27 cellular contexts compared by ENCODE assay signal in the genomic region with DNA sequence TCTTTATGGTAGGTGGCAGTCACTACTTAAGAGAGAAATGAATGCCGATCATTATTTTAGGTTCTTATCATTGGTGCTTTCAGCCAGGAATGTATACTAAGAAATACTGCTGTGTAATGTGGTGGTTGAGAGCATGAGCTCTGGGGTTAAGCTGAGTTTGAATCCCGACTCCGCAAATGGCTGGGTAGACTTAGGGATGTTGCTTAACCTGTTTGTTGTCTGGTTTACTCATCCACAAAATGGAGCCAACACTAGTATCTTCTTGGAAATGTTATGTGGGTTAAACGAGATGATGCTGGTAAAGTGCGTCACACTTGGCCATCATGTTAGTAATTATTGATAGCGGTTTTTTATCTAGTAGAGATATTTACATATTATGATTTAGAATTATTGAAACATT.
DNase-seq lines count a peak whose midpoint lies in the region; ATAC-seq lines count a peak whose summit lies in the region.
"Had no signal": no experiment of that assay in that cellular context is flagged by ENCODE, and none has a peak within 500 bp of the region (broad histone marks: within the 10 kb centered on the region; RNA-seq: fewer than 3 reads in every experiment).

No MANE protein-coding gene starts in this region.

- DNase-seq in trophoblast cell (peak; percentile 88 to 93), left colon (no peak)
- DNase-seq: 8988T; ACHN; AML-193; BE2C; C1 segment of cervical spinal cord; Caco-2; Calu3; CD4-positive, alpha-beta memory T cell; CD4-positive, alpha-beta T cell; CD4-positive, CD25-positive, alpha-beta regulatory T cell; CD8-positive, alpha-beta memory T cell; CD8-positive, alpha-beta T cell; COR-L47; DMS 273 treated with DMSO at 0.1 percent for 48 hours; DMS153; DMS53; DMS79; DMS79 treated with DMSO at 0.1 percent for 48 hours; DND-41; EL had no signal

- H4K91ac ChIP-seq in trophoblast cell (ENCODE audit: low read depth, low read length), result no peak overlapping the region

- H2AK5ac ChIP-seq in trophoblast cell (ENCODE audit: low read length), result no peak overlapping the region

- H2AFZ ChIP-seq in trophoblast cell (ENCODE audit: insufficient read depth, low read length, poor library complexity), result no peak overlapping the region

- H2BK5ac ChIP-seq in trophoblast cell (ENCODE audit: low read depth, low read length, poor library complexity), result no peak overlapping the region

- no peak overlapping the region for H4K12ac ChIP-seq in trophoblast cell (ENCODE audit: low read depth, low read length)

- no peaks in the 10 kb centered on the region for H3K79me1 ChIP-seq in trophoblast cell (ENCODE audit: low read length)

- no peak overlapping the region for H4K8ac ChIP-seq in trophoblast cell (ENCODE audit: low read depth, low read length)

- H3K36me3 ChIP-seq in trophoblast cell (ENCODE audit: control insufficient read depth in 1 of 2, insufficient read depth in 2 of 2, low read length in 2 of 2), result no peaks in the 10 kb centered on the region
- H3K36me3 ChIP-seq: BE2C; BLaER1; BLaER1 treated with 17β-estradiol and CSF1 and Interleukin-3, amounts not matched to agents 10 nM and 100 nM had no signal

- no peaks in the 10 kb centered on the region for H3K79me2 ChIP-seq in trophoblast cell (ENCODE audit: control insufficient read depth, insufficient read depth, low read length, poor library complexity)

- H3K18ac ChIP-seq in trophoblast cell (ENCODE audit: low read length), result no peak overlapping the region

- ATAC-seq in left colon, result no peak
- ATAC-seq: A549; CD8-positive, alpha-beta T cell had no signal

- no peak overlapping the region for H3K4ac ChIP-seq in trophoblast cell (ENCODE audit: low read depth, low read length)

- H3K4me2 ChIP-seq in trophoblast cell (ENCODE audit: low read length), result no peak overlapping the region
- H3K4me2 ChIP-seq: A549; BLaER1; BLaER1 treated with 17β-estradiol and CSF1 and Interleukin-3, amounts not matched to agents 10 nM and 100 nM had no signal

- no peak overlapping the region for H2BK120ac ChIP-seq in trophoblast cell (ENCODE audit: insufficient read depth, low read length, poor library complexity)

- intact Hi-C loops in left colon (cut with DNase I, micrococcal nuclease), result no loop called here

- no peak overlapping the region for H3K14ac ChIP-seq in trophoblast cell (ENCODE audit: low read length)

- H3K9ac ChIP-seq in trophoblast cell (ENCODE audit: low read length), result no peak overlapping the region
- H3K9ac ChIP-seq: BLaER1; BLaER1 treated with 17β-estradiol and CSF1 and Interleukin-3, amounts not matched to agents 10 nM and 100 nM had no signal

- H3K27ac ChIP-seq in trophoblast cell (ENCODE audit: low read depth, low read length), result no peak overlapping the region
- H3K27ac ChIP-seq: 22Rv1; A549; BLaER1; BLaER1 treated with 17β-estradiol and CSF1 and Interleukin-3, amounts not matched to agents 10 nM and 100 nM; C4-2B had no signal

- H3K4me1 ChIP-seq in trophoblast cell (ENCODE audit: control insufficient read depth in 1 of 2, insufficient read depth in 2 of 2, low read length in 2 of 2), result no peaks in the 10 kb centered on the region
- H3K4me1 ChIP-seq: A549, BE2C, Caco-2 had no signal

- H3K4me3 ChIP-seq in trophoblast cell (ENCODE audit: low read depth, low read length), result no peak overlapping the region
- H3K4me3 ChIP-seq: A549; BLaER1; BLaER1 treated with 17β-estradiol and CSF1 and Interleukin-3, amounts not matched to agents 10 nM and 100 nM had no signal

- no peaks in the 10 kb centered on the region for H3K27me3 ChIP-seq in trophoblast cell (ENCODE audit: insufficient read depth, low read length)
- H3K27me3 ChIP-seq: BLaER1 had no signal

- WGBS in trophoblast cell (ENCODE audit: extremely low coverage, insufficient coverage, insufficient read length), result no CpG with 5 or more reads among the region's 6 CpGs

- H3K9me3 ChIP-seq in trophoblast cell (ENCODE audit: insufficient read depth, low read depth, low read length), result no peaks in the 10 kb centered on the region
- H3K9me3 ChIP-seq: A549; BE2C; BLaER1; BLaER1 treated with 17β-estradiol and CSF1 and Interleukin-3, amounts not matched to agents 10 nM and 100 nM; Caco-2 had no signal

- no peak overlapping the region for H2BK12ac ChIP-seq in trophoblast cell (ENCODE audit: low read length)

- no peak overlapping the region for H3K23ac ChIP-seq in trophoblast cell (ENCODE audit: low read length)

Comparison
In these comparisons a context has a peak if more than half of its experiments do, and no peak if none do; other contexts are left out.
1. DNase-seq: peak in trophoblast cell (2 of 2); none in left colon (0 of 2).